1 cellular context compared by ENCODE assay signal in the genomic region with DNA sequence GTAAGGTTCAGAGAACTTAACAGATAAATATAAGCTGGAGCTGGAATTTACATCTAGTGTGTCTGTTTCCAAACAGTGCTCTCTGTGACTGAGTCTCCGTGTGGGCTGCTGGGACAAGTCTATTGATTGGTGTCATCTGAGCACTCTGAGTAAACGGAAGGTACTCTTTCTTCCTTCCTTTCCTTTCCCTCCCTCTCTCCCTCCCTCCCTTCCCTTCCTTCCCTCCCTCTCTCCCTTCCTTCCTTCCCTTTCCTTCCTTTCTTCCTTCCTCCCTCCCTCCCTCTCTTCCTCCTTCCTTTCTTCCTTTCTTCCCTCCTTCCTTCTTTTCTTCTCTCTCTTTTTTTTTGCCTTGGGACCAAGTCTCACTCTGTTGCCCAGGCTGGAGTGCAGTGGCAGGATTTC.
TF ChIP-seq lines count a peak whose summit lies in the region.

No MANE protein-coding gene starts in this region.

TF ChIP-seq in HepG2, 621 proteins besides CTCF, POLR2A, EP300 and RAD21 (continued from another document):
- TF ChIP-seq, protein P1, sequence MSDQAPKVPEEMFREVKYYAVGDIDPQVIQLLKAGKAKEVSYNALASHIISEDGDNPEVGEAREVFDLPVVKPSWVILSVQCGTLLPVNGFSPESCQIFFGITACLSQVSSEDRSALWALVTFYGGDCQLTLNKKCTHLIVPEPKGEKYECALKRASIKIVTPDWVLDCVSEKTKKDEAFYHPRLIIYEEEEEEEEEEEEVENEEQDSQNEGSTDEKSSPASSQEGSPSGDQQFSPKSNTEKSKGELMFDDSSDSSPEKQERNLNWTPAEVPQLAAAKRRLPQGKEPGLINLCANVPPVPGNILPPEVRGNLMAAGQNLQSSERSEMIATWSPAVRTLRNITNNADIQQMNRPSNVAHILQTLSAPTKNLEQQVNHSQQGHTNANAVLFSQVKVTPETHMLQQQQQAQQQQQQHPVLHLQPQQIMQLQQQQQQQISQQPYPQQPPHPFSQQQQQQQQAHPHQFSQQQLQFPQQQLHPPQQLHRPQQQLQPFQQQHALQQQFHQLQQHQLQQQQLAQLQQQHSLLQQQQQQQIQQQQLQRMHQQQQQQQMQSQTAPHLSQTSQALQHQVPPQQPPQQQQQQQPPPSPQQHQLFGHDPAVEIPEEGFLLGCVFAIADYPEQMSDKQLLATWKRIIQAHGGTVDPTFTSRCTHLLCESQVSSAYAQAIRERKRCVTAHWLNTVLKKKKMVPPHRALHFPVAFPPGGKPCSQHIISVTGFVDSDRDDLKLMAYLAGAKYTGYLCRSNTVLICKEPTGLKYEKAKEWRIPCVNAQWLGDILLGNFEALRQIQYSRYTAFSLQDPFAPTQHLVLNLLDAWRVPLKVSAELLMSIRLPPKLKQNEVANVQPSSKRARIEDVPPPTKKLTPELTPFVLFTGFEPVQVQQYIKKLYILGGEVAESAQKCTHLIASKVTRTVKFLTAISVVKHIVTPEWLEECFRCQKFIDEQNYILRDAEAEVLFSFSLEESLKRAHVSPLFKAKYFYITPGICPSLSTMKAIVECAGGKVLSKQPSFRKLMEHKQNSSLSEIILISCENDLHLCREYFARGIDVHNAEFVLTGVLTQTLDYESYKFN (CRISPR knock-in tag; conservative IDR thresholded peaks at IDR 0.05), result peak; percentile 59
- TF ChIP-seq, protein P2, sequence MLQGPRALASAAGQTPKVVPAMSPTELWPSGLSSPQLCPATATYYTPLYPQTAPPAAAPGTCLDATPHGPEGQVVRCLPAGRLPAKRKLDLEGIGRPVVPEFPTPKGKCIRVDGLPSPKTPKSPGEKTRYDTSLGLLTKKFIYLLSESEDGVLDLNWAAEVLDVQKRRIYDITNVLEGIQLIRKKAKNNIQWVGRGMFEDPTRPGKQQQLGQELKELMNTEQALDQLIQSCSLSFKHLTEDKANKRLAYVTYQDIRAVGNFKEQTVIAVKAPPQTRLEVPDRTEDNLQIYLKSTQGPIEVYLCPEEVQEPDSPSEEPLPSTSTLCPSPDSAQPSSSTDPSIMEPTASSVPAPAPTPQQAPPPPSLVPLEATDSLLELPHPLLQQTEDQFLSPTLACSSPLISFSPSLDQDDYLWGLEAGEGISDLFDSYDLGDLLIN (CRISPR knock-in tag; IDR thresholded peaks at IDR 0.05; ENCODE audit: borderline replicate concordance), result no peak
- TF ChIP-seq ZMYM2 (CRISPR knock-in tag; IDR thresholded peaks at IDR 0.05), result 0 out of 2 replicates have a peak, but pooled peaks have one; percentile 57
- TF ChIP-seq AKAP8 (CRISPR knock-in tag; IDR thresholded peaks at IDR 0.05), result no peak
- no peak for TF ChIP-seq PHB2 (IDR thresholded peaks at IDR 0.05; ENCODE audit: partially characterized antibody)
